ENCODE assay signal across 8 cellular contexts in genomic region chr17:64661731-64661980, GRCh38. TPM values are rescaled to one million over a fixed set of nuclear protein-coding genes. Genes with fewer than 3 reads are reported as not detected.
DNase-seq lines count a peak whose midpoint lies in the region; ATAC-seq, FAIRE-seq and TF ChIP-seq lines count a peak whose summit lies in the region.

No MANE protein-coding gene starts in this region.

- peak; percentile 31 for ATAC-seq in GM21786 (IDR thresholded peaks at IDR 0.05; ENCODE audit: unreplicated experiment)

- FAIRE-seq in urothelium cell line (lab: Jason Lieb, UNC) (no peak), GM12892 (lab: Jason Lieb, UNC) (no peak)

- H3K27me3 ChIP-seq in BLaER1, result no peaks in the 10 kb centered on the region

- H3K9me3 ChIP-seq in BLaER1, result peaks cover 2% of the 10 kb centered on the region

- peak overlapping the region; percentile 82 for H3K4me3 ChIP-seq in BLaER1
- H3K4me3 ChIP-seq in fibroblast of pulmonary artery (replicated peaks; ENCODE audit: low read depth, low read length), result peak overlapping the region; percentile 80

- peak overlapping the region; percentile 88 for H3K4me2 ChIP-seq in BLaER1

- no peak for TF ChIP-seq POLR2A in GM12892 (IDR thresholded peaks at IDR 0.05; ENCODE audit: low read depth, low read length)

- H3K36me3 ChIP-seq in BLaER1, result peaks cover 13% of the 10 kb centered on the region; the same call in 1 of the 2 replicates

- H3K4me1 ChIP-seq in BLaER1, result peaks cover 19% of the 10 kb centered on the region

- no peak for DNase-seq in fibroblast of pulmonary artery (ENCODE audit: low read depth)
- DNase-seq in pons (ENCODE audit: low spot score), result peak; percentile 7
- DNase-seq in DMS153 treated with DMSO at 0.1 percent for 48 hours (lab: John Stamatoyannopoulos, UW; ENCODE audit: unreplicated experiment), result no peak
- DNase-seq in urothelium cell line (ENCODE audit: low spot score), result no peak
- DNase-seq in GM12892 (ENCODE audit: insufficient read length), result no peak

- H3K27ac ChIP-seq in BLaER1 (peak overlapping the region; percentile 95), VCaP (peak overlapping the region; percentile 90)

- peaks cover 48% of the 10 kb centered on the region for H4K20me1 ChIP-seq in BLaER1

- TF ChIP-seq CTCF in VCaP (conservative IDR thresholded peaks at IDR 0.05) (no peak), fibroblast of pulmonary artery (IDR thresholded peaks at IDR 0.05; ENCODE audit: low read length, missing control alignments) (no peak)

- peak overlapping the region; percentile 92 for H3K9ac ChIP-seq in BLaER1

RNA-seq across cellular contexts. Expression of gene SMURF2, which starts 0.5 kb away (rescaled TPM):
- 5.1 TPM for polyA plus RNA-seq in GM12892 (2012; ENCODE audit: missing spikeins)
